Comparison of ENCODE assay signal across 1 cellular context in the genomic region with DNA sequence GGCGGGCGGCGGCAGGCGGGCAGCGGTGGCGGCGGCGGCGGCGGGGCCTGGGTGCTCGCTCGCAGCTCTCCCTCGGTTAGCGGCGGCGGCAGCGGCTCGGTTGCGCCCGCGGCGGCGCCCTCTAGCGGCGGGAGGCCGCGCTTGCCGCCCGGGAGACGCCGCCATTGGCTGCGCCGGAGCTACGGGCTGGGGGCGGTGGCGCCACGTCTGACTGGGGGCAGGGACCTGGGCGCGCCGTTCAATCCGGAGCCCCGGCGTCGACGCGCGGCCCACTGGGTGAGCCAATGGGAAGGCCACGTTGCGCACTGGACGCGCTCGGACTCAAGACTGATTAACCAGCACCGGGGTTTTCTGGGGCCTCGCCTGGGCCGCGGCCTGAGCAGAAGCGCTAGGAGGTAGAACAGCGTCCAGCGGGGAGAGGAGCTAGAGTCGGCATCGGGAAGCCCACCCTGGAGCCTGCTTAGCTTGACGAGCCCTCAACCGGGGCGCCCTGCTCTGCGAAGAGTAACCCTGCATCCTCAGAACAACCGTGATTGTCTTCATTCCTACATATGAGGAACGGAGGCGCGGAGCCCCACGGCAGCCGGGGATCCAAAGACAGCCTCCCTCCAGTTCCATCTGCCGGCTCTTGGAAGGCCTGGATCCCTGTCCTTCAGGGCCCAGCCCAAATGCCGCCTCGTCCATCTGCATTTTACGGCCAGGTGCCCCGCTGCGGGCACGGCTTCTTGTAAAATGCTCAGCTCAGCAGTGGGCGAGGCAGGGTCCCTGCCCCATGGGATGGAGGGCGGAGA.
TF ChIP-seq lines count a peak whose summit lies in the region.

A gene with protein sequence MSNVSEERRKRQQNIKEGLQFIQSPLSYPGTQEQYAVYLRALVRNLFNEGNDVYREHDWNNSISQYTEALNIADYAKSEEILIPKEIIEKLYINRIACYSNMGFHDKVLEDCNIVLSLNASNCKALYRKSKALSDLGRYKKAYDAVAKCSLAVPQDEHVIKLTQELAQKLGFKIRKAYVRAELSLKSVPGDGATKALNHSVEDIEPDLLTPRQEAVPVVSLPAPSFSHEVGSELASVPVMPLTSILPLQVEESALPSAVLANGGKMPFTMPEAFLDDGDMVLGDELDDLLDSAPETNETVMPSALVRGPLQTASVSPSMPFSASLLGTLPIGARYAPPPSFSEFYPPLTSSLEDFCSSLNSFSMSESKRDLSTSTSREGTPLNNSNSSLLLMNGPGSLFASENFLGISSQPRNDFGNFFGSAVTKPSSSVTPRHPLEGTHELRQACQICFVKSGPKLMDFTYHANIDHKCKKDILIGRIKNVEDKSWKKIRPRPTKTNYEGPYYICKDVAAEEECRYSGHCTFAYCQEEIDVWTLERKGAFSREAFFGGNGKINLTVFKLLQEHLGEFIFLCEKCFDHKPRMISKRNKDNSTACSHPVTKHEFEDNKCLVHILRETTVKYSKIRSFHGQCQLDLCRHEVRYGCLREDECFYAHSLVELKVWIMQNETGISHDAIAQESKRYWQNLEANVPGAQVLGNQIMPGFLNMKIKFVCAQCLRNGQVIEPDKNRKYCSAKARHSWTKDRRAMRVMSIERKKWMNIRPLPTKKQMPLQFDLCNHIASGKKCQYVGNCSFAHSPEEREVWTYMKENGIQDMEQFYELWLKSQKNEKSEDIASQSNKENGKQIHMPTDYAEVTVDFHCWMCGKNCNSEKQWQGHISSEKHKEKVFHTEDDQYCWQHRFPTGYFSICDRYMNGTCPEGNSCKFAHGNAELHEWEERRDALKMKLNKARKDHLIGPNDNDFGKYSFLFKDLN (minus strand): TSS at position 93 of the 791 bp plus-strand sequence. CDS start 14,904 bp downstream, outside the sequence.

TF ChIP-seq in GM12878, 131 proteins besides CTCF, POLR2A, EP300 and RAD21 (continued from another document and continues in another):
- no peak for TF ChIP-seq NFYA (IDR thresholded peaks at IDR 0.05; ENCODE audit: borderline replicate concordance, low read depth, low read length)
- no peak; the same call in 1 of the 2 replicates for TF ChIP-seq TARDBP (IDR thresholded peaks at IDR 0.05; ENCODE audit: borderline replicate concordance)
- no peak for TF ChIP-seq WRNIP1 (IDR thresholded peaks at IDR 0.05; ENCODE audit: borderline replicate concordance, low read depth, low read length)
- TF ChIP-seq, protein P1, sequence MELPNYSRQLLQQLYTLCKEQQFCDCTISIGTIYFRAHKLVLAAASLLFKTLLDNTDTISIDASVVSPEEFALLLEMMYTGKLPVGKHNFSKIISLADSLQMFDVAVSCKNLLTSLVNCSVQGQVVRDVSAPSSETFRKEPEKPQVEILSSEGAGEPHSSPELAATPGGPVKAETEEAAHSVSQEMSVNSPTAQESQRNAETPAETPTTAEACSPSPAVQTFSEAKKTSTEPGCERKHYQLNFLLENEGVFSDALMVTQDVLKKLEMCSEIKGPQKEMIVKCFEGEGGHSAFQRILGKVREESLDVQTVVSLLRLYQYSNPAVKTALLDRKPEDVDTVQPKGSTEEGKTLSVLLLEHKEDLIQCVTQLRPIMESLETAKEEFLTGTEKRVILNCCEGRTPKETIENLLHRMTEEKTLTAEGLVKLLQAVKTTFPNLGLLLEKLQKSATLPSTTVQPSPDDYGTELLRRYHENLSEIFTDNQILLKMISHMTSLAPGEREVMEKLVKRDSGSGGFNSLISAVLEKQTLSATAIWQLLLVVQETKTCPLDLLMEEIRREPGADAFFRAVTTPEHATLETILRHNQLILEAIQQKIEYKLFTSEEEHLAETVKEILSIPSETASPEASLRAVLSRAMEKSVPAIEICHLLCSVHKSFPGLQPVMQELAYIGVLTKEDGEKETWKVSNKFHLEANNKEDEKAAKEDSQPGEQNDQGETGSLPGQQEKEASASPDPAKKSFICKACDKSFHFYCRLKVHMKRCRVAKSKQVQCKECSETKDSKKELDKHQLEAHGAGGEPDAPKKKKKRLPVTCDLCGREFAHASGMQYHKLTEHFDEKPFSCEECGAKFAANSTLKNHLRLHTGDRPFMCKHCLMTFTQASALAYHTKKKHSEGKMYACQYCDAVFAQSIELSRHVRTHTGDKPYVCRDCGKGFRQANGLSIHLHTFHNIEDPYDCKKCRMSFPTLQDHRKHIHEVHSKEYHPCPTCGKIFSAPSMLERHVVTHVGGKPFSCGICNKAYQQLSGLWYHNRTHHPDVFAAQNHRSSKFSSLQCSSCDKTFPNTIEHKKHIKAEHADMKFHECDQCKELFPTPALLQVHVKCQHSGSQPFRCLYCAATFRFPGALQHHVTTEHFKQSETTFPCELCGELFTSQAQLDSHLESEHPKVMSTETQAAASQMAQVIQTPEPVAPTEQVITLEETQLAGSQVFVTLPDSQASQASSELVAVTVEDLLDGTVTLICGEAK (IDR thresholded peaks at IDR 0.05; ENCODE audit: borderline replicate concordance), result no peak
- TF ChIP-seq, protein P2, sequence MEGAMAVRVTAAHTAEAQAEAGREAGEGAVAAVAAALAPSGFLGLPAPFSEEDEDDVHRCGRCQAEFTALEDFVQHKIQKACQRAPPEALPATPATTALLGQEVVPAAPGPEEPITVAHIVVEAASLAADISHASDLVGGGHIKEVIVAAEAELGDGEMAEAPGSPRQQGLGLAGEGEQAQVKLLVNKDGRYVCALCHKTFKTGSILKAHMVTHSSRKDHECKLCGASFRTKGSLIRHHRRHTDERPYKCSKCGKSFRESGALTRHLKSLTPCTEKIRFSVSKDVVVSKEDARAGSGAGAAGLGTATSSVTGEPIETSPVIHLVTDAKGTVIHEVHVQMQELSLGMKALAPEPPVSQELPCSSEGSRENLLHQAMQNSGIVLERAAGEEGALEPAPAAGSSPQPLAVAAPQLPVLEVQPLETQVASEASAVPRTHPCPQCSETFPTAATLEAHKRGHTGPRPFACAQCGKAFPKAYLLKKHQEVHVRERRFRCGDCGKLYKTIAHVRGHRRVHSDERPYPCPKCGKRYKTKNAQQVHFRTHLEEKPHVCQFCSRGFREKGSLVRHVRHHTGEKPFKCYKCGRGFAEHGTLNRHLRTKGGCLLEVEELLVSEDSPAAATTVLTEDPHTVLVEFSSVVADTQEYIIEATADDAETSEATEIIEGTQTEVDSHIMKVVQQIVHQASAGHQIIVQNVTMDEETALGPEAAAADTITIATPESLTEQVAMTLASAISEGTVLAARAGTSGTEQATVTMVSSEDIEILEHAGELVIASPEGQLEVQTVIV (IDR thresholded peaks at IDR 0.05; ENCODE audit: borderline replicate concordance, partially characterized antibody), result no peak
- peak; percentile 12 for TF ChIP-seq FOS (IDR thresholded peaks at IDR 0.05; ENCODE audit: borderline replicate concordance, extremely low read depth, insufficient read length)
- TF ChIP-seq SMAD1 (IDR thresholded peaks at IDR 0.05; ENCODE audit: low read depth, partially characterized antibody), result no peak
- TF ChIP-seq, protein P3, sequence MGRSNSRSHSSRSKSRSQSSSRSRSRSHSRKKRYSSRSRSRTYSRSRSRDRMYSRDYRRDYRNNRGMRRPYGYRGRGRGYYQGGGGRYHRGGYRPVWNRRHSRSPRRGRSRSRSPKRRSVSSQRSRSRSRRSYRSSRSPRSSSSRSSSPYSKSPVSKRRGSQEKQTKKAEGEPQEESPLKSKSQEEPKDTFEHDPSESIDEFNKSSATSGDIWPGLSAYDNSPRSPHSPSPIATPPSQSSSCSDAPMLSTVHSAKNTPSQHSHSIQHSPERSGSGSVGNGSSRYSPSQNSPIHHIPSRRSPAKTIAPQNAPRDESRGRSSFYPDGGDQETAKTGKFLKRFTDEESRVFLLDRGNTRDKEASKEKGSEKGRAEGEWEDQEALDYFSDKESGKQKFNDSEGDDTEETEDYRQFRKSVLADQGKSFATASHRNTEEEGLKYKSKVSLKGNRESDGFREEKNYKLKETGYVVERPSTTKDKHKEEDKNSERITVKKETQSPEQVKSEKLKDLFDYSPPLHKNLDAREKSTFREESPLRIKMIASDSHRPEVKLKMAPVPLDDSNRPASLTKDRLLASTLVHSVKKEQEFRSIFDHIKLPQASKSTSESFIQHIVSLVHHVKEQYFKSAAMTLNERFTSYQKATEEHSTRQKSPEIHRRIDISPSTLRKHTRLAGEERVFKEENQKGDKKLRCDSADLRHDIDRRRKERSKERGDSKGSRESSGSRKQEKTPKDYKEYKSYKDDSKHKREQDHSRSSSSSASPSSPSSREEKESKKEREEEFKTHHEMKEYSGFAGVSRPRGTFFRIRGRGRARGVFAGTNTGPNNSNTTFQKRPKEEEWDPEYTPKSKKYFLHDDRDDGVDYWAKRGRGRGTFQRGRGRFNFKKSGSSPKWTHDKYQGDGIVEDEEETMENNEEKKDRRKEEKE (IDR thresholded peaks at IDR 0.05), result peak; percentile 68; the same call in 1 of the 2 replicates
- peak; percentile 86; the same call in 1 of the 2 replicates for TF ChIP-seq POLR2AphosphoS2 (IDR thresholded peaks at IDR 0.05; ENCODE audit: low read depth, low read length)
- peak; percentile 73; the same call in 1 of the 2 replicates for TF ChIP-seq ZSCAN29 (IDR thresholded peaks at IDR 0.05)
- peak; percentile 89 for TF ChIP-seq RFX5 (IDR thresholded peaks at IDR 0.05; ENCODE audit: low read depth, low read length)
- no peak for TF ChIP-seq SREBF1 (IDR thresholded peaks at IDR 0.05; ENCODE audit: low read length)
- TF ChIP-seq, protein P4, sequence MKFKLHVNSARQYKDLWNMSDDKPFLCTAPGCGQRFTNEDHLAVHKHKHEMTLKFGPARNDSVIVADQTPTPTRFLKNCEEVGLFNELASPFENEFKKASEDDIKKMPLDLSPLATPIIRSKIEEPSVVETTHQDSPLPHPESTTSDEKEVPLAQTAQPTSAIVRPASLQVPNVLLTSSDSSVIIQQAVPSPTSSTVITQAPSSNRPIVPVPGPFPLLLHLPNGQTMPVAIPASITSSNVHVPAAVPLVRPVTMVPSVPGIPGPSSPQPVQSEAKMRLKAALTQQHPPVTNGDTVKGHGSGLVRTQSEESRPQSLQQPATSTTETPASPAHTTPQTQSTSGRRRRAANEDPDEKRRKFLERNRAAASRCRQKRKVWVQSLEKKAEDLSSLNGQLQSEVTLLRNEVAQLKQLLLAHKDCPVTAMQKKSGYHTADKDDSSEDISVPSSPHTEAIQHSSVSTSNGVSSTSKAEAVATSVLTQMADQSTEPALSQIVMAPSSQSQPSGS (IDR thresholded peaks at IDR 0.05; ENCODE audit: low read length), result no peak
- TF ChIP-seq STAT3 (IDR thresholded peaks at IDR 0.05; ENCODE audit: low read depth, low read length), result no peak
- TF ChIP-seq SREBF2 (IDR thresholded peaks at IDR 0.05; ENCODE audit: low read length), result no peak
- TF ChIP-seq, protein P5, sequence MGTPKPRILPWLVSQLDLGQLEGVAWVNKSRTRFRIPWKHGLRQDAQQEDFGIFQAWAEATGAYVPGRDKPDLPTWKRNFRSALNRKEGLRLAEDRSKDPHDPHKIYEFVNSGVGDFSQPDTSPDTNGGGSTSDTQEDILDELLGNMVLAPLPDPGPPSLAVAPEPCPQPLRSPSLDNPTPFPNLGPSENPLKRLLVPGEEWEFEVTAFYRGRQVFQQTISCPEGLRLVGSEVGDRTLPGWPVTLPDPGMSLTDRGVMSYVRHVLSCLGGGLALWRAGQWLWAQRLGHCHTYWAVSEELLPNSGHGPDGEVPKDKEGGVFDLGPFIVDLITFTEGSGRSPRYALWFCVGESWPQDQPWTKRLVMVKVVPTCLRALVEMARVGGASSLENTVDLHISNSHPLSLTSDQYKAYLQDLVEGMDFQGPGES (IDR thresholded peaks at IDR 0.05), result peak; percentile 64; the same call in 1 of the 2 replicates
- TF ChIP-seq CHD1 (IDR thresholded peaks at IDR 0.05; ENCODE audit: low read depth, low read length), result no peak
- TF ChIP-seq KLF5 (IDR thresholded peaks at IDR 0.05; ENCODE audit: partially characterized antibody), result no peak
- TF ChIP-seq, protein P6, sequence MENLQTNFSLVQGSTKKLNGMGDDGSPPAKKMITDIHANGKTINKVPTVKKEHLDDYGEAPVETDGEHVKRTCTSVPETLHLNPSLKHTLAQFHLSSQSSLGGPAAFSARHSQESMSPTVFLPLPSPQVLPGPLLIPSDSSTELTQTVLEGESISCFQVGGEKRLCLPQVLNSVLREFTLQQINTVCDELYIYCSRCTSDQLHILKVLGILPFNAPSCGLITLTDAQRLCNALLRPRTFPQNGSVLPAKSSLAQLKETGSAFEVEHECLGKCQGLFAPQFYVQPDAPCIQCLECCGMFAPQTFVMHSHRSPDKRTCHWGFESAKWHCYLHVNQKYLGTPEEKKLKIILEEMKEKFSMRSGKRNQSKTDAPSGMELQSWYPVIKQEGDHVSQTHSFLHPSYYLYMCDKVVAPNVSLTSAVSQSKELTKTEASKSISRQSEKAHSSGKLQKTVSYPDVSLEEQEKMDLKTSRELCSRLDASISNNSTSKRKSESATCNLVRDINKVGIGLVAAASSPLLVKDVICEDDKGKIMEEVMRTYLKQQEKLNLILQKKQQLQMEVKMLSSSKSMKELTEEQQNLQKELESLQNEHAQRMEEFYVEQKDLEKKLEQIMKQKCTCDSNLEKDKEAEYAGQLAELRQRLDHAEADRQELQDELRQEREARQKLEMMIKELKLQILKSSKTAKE (IDR thresholded peaks at IDR 0.05; ENCODE audit: low read depth, poor library complexity, severe bottlenecking), result no peak
- TF ChIP-seq, protein P7, sequence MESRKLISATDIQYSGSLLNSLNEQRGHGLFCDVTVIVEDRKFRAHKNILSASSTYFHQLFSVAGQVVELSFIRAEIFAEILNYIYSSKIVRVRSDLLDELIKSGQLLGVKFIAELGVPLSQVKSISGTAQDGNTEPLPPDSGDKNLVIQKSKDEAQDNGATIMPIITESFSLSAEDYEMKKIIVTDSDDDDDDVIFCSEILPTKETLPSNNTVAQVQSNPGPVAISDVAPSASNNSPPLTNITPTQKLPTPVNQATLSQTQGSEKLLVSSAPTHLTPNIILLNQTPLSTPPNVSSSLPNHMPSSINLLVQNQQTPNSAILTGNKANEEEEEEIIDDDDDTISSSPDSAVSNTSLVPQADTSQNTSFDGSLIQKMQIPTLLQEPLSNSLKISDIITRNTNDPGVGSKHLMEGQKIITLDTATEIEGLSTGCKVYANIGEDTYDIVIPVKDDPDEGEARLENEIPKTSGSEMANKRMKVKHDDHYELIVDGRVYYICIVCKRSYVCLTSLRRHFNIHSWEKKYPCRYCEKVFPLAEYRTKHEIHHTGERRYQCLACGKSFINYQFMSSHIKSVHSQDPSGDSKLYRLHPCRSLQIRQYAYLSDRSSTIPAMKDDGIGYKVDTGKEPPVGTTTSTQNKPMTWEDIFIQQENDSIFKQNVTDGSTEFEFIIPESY (IDR thresholded peaks at IDR 0.05), result no peak
- TF ChIP-seq HDAC6 (IDR thresholded peaks at IDR 0.05; ENCODE audit: unreplicated experiment), result peak; percentile 85
- no peak for TF ChIP-seq IRF4 (IDR thresholded peaks at IDR 0.05; ENCODE audit: low read depth, low read length)
- 0 out of 2 replicates have a peak, but pooled peaks have one; percentile 3 for TF ChIP-seq EED (IDR thresholded peaks at IDR 0.05; ENCODE audit: low read depth)
- peak in 1 of 2 experiments; percentile 54; a peak in 3 of 4 replicates for TF ChIP-seq IKZF2 (IDR thresholded peaks at IDR 0.05)
- peak; percentile 90 for TF ChIP-seq CREB1 (IDR thresholded peaks at IDR 0.05; ENCODE audit: low read depth)
- no peak; the same call in 1 of the 2 replicates for TF ChIP-seq TCF12 (IDR thresholded peaks at IDR 0.05; ENCODE audit: low read depth, low read length)
- no peak for TF ChIP-seq NR2C2 (IDR thresholded peaks at IDR 0.05; ENCODE audit: borderline replicate concordance, control insufficient read depth, insufficient read length, low read depth)
- TF ChIP-seq, protein P8, sequence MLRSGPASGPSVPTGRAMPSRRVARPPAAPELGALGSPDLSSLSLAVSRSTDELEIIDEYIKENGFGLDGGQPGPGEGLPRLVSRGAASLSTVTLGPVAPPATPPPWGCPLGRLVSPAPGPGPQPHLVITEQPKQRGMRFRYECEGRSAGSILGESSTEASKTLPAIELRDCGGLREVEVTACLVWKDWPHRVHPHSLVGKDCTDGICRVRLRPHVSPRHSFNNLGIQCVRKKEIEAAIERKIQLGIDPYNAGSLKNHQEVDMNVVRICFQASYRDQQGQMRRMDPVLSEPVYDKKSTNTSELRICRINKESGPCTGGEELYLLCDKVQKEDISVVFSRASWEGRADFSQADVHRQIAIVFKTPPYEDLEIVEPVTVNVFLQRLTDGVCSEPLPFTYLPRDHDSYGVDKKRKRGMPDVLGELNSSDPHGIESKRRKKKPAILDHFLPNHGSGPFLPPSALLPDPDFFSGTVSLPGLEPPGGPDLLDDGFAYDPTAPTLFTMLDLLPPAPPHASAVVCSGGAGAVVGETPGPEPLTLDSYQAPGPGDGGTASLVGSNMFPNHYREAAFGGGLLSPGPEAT (IDR thresholded peaks at IDR 0.05; ENCODE audit: low read depth), result peak; percentile 78
